14 cellular contexts compared by ENCODE assay signal in the genomic region with DNA sequence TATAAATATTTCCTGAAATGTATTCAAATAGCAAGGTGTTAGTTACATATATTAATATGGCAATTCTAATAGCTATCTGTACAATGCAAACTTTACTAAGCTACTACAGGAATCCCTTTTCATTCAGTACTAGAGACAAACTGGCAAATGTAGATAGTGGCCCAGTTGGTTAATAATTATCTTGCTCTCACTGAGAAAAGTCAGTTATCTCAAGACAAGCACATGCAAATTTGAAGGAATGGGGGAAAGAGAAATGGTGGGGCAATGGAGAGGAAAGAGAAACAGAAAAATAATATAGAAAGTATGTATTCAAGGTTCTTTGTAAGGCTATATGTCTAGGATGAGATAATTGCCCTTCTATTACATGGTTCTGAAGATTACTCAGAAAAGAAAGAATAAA.
DNase-seq lines count a peak whose midpoint lies in the region; ATAC-seq and TF ChIP-seq lines count a peak whose summit lies in the region.
"Had no signal": no experiment of that assay in that cellular context is flagged by ENCODE, and none has a peak within 500 bp of the region (broad histone marks: within the 10 kb centered on the region; RNA-seq: fewer than 3 reads in every experiment).

No MANE protein-coding gene starts in this region.

- no peak overlapping the region for H3K27ac ChIP-seq in spleen

- H3K36me3 Mint-ChIP-seq in T-helper 17 cell (ENCODE audit: low read depth) (no peaks in the 10 kb centered on the region), Caco-2 (ENCODE audit: insufficient read depth, unreplicated experiment) (no peaks in the 10 kb centered on the region)

- DNase-seq in T-helper 17 cell = no peak
- no peak for DNase-seq in foreskin fibroblast
- DNase-seq in spleen = no peak
- no peak for DNase-seq in Caco-2
- DNase-seq: activated CD4-positive, alpha-beta T cell treated with anti-CD3 and anti-CD28 coated beads, Interleukin-2, amount 10 ng/mL, durations not matched to agents 24 days and 14 days; effector CD4-positive, alpha-beta T cell; NCI-H187; stimulated activated CD4-positive, alpha-beta T cell treated with anti-CD3 and anti-CD28 coated beads, Interleukin-4, amount 100 ng/mL, for 24 hours; stimulated activated naive CD8-positive, alpha-beta T cell treated with anti-CD3 and anti-CD28 coated beads, Interleukin-15, Interleukin-2, amounts not matched to agents 100 U/mL and 50 U/mL, for 24 hours had no signal

- POLR2A ChIA-PET in Caco-2 (lab: Charles Lee) = no interaction called here

- TF ChIP-seq POLR2A in spleen (IDR thresholded peaks at IDR 0.05) = no peak

- H3K4me3 ChIP-seq in foreskin fibroblast (ENCODE audit: low read depth in 1 of 2, low read length in 2 of 2) (no peak overlapping the region), spleen (no peak overlapping the region), Caco-2 (ENCODE audit: low read depth, low read length) (no peak overlapping the region)

- H3K4me1 ChIP-seq in spleen (no peaks in the 10 kb centered on the region), Caco-2 (peaks cover 9% of the 10 kb centered on the region)

- H3K4me1 Mint-ChIP-seq in T-helper 17 cell (no peaks in the 10 kb centered on the region), Caco-2 (ENCODE audit: low read depth, unreplicated experiment) (peaks cover 13% of the 10 kb centered on the region)
- H3K4me1 Mint-ChIP-seq: activated CD4-positive, alpha-beta T cell treated with anti-CD3 and anti-CD28 coated beads, Interleukin-2, amount 10 ng/mL, durations not matched to agents 24 days and 14 days had no signal

- no peak overlapping the region for H3K4me3 Mint-ChIP-seq in T-helper 17 cell
- H3K4me3 Mint-ChIP-seq in Caco-2 (ENCODE audit: unreplicated experiment) = no peak overlapping the region
- H3K4me3 Mint-ChIP-seq: activated CD4-positive, alpha-beta T cell treated with anti-CD3 and anti-CD28 coated beads, Interleukin-2, amount 10 ng/mL, durations not matched to agents 24 days and 14 days had no signal

- no peaks in the 10 kb centered on the region for H3K9me3 Mint-ChIP-seq in Caco-2 (ENCODE audit: unreplicated experiment)
- H3K9me3 Mint-ChIP-seq: activated CD4-positive, alpha-beta T cell treated with anti-CD3 and anti-CD28 coated beads, Interleukin-2, amount 10 ng/mL, durations not matched to agents 24 days and 14 days had no signal

- CTCF ChIA-PET in Caco-2 (lab: Charles Lee) = no interaction called here

- no peaks in the 10 kb centered on the region for H3K27me3 Mint-ChIP-seq in T-helper 17 cell
- H3K27me3 Mint-ChIP-seq in Caco-2 (ENCODE audit: insufficient read depth, unreplicated experiment) = peaks cover 3% of the 10 kb centered on the region
- H3K27me3 Mint-ChIP-seq: activated CD4-positive, alpha-beta T cell treated with anti-CD3 and anti-CD28 coated beads, Interleukin-2, amount 10 ng/mL, durations not matched to agents 24 days and 14 days had no signal

- peak; percentile 95 for ATAC-seq in GM18511 (IDR thresholded peaks at IDR 0.05; ENCODE audit: unreplicated experiment)
- ATAC-seq in GM19463 (IDR thresholded peaks at IDR 0.05; ENCODE audit: unreplicated experiment) = peak; percentile 95
- ATAC-seq in HG02798 (IDR thresholded peaks at IDR 0.05; ENCODE audit: poor library complexity, unreplicated experiment) = peak; percentile 85
- ATAC-seq in HG03439 (IDR thresholded peaks at IDR 0.05; ENCODE audit: unreplicated experiment) = peak; percentile 85
- ATAC-seq in T-helper 17 cell = no peak
- ATAC-seq: HCT116; stimulated activated naive CD8-positive, alpha-beta T cell treated with anti-CD3 and anti-CD28 coated beads, Interleukin-15, Interleukin-2, amounts not matched to agents 100 U/mL and 50 U/mL, for 24 hours had no signal

- H3K27ac Mint-ChIP-seq in T-helper 17 cell = no peak overlapping the region
- no peak overlapping the region for H3K27ac Mint-ChIP-seq in Caco-2 (ENCODE audit: unreplicated experiment)
- H3K27ac Mint-ChIP-seq: activated CD4-positive, alpha-beta T cell treated with anti-CD3 and anti-CD28 coated beads, Interleukin-2, amount 10 ng/mL, durations not matched to agents 24 days and 14 days had no signal

- H3K36me3 ChIP-seq in spleen = no peaks in the 10 kb centered on the region
- no peaks in the 10 kb centered on the region for H3K36me3 ChIP-seq in Caco-2 (ENCODE audit: control insufficient read depth, insufficient read depth, low read length)

- intact Hi-C loops in spleen (cut with DNase I; ENCODE audit: low total_unique reads) = no loop called here
- intact Hi-C loops in Caco-2 (cut with micrococcal nuclease; ENCODE audit: unreplicated experiment) = loop anchor here (10.0 kb wide), 1 partner anchor 111 kb away; no protein-coding TSS in a partner anchor

- H3K9me3 ChIP-seq in T-helper 17 cell (ENCODE audit: control insufficient read depth, low read length, poor library complexity, severe bottlenecking) = no peaks in the 10 kb centered on the region
- no peaks in the 10 kb centered on the region for H3K9me3 ChIP-seq in spleen
- no peaks in the 10 kb centered on the region for H3K9me3 ChIP-seq in Caco-2

- TF ChIP-seq CTCF in foreskin fibroblast (IDR thresholded peaks at IDR 0.05; ENCODE audit: low read depth, low read length) (no peak), spleen (IDR thresholded peaks at IDR 0.05 in 8 of 11, conservative IDR thresholded peaks at IDR 0.05 in 3 of 11) (no peak), Caco-2 (IDR thresholded peaks at IDR 0.05; ENCODE audit: insufficient read depth in 1 of 2, low read depth in 1 of 2, low read length in 1 of 2, severe bottlenecking in 1 of 2, unreplicated experiment in 1 of 2) (no peak)

- H3K27me3 ChIP-seq in spleen (replicated peaks in 1 of 7) (no peaks in the 10 kb centered on the region), Caco-2 (replicated peaks; ENCODE audit: control insufficient read depth, insufficient read depth, low read length) (no peaks in the 10 kb centered on the region)

- no TSS peak for BruUV-seq in Caco-2 (replicated peaks; lab: Mats Ljungman, UMichigan)
